27 cellular contexts compared by ENCODE assay signal in the genomic region with DNA sequence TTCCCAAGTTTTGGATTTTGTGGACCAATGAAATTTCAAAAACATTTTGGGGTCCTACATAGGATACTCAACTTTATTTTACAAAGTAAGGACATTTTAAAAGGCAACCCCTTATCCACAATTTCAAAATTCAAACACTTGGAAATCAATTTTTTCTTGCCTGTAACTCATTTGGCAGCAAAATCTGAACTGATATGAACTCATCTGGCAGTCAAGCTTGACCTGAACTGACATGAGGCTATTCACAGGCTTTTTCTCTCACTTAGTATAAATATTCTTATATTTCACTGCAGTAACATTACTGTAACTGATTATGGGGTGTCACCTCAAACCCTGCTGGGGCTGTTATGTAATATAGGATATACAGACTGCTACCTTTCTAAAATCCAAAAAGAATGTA.
"Had no signal": no experiment of that assay in that cellular context is flagged by ENCODE, and none has a peak within 500 bp of the region (broad histone marks: within the 10 kb centered on the region; RNA-seq: fewer than 3 reads in every experiment).

No MANE protein-coding gene starts in this region.

- FAIRE-seq: urothelium cell line had no signal

- H3K9me3 ChIP-seq: stomach, suprapubic skin, testis, thoracic aorta, thyroid gland, tibial artery, tibial nerve, transverse colon, upper lobe of left lung, upper lobe of right lung, uterus, vagina had no signal

- H3K4me3 ChIP-seq: stomach, suprapubic skin, testis, thoracic aorta, thyroid gland, tibial artery, tibial nerve, transverse colon, upper lobe of left lung, upper lobe of right lung, uterus, vagina had no signal

- H3K4me1 ChIP-seq: stomach, suprapubic skin, testis, thyroid gland, tibial artery, tibial nerve, transverse colon, upper lobe of left lung, upper lobe of right lung, uterus, vagina had no signal

- H3K27ac ChIP-seq: stomach, suprapubic skin, testis, thoracic aorta, thyroid gland, tibial artery, tibial nerve, transverse colon, upper lobe of left lung, upper lobe of right lung, uterus, vagina had no signal

- H3K27me3 ChIP-seq: stomach, suprapubic skin, testis, thyroid gland, tibial artery, tibial nerve, transverse colon, upper lobe of left lung, upper lobe of right lung, uterus, vagina had no signal

- ATAC-seq: stimulated activated effector memory CD8-positive, alpha-beta T cell treated with anti-CD3 and anti-CD28 coated beads, Interleukin-12 subunit alpha, Interleukin-12 subunit beta, amount 100 ng/mL, for 72 hours; stimulated activated memory B cell treated with anti-CD40 and anti-IgM and Interleukin-4, amounts not matched to agents 10 μg/mL and 1 μg/mL and 100 μg/mL, for 72 hours; stimulated activated naive B cell treated with anti-CD40 and anti-IgM and Interleukin-4, amounts not matched to agents 10 μg/mL and 1 μg/mL and 100 μg/mL, for 72 hours; stimulated activated naive CD8-positive, alpha-beta T cell treated with anti-CD3 and anti-CD28 coated beads, Interleukin-15, amount 100 ng/mL, for 72 hours; stimulated activated naive CD8-positive, alpha-beta T cell treated with anti-CD3 and anti-CD28 coated beads, Interleukin-15, Interleukin-2, amounts not matched to agents 100 U/mL and 50 U/mL, for 24 hours; upper lobe of right lung had no signal

- DNase-seq: stimulated activated CD4-positive, alpha-beta T cell treated with anti-CD3 and anti-CD28 coated beads, Interleukin-2, amount 100 ng/mL, for 48 hours; stimulated activated CD4-positive, alpha-beta T cell treated with anti-CD3 and anti-CD28 coated beads, Interleukin-4, amount 100 ng/mL, for 1 hour; stimulated activated CD4-positive, alpha-beta T cell treated with anti-CD3 and anti-CD28 coated beads, Interleukin-4, amount 100 ng/mL, for 24 hours; stimulated activated CD4-positive, alpha-beta T cell treated with anti-CD3 and anti-CD28 coated beads, Interleukin-4, amount 100 ng/mL, for 4 hours; stimulated activated CD8-positive, alpha-beta memory T cell treated with anti-CD3 and anti-CD28 coated beads, Interleukin-4, amount 100 ng/mL, for 48 hours; stimulated activated naive B cell treated with anti-CD40 and anti-IgM and Interleukin-4, amounts not matched to agents 10 μg/mL and 1 μg/mL and 100 μg/mL, for 72 hours; stimulated activated naive CD4-positive, alpha-beta T cell; stimulated activated naive CD4-positive, alpha-beta T cell treated with Interleukin-2 at 50 U/mL for 16 hours; stimulated activated naive CD8-positive, alpha-beta T cell treated with anti-CD3 and anti-CD28 coated beads, Interleukin-15, amount 100 ng/mL, for 72 hours; stimulated activated naive CD8-positive, alpha-beta T cell treated with anti-CD3 and anti-CD28 coated beads, Interleukin-15, Interleukin-2, amounts not matched to agents 100 U/mL and 50 U/mL, for 24 hours; stomach; substantia nigra; testis; thyroid gland; tibial artery; transverse colon; trophoblast cell; upper lobe of left lung; upper lobe of right lung; uterus had no signal

- H3K36me3 ChIP-seq: stomach, suprapubic skin, thoracic aorta, thyroid gland, tibial artery, tibial nerve, transverse colon, upper lobe of left lung, upper lobe of right lung, uterus, vagina had no signal
